ENCODE assay signal across 16 cellular contexts in the genomic region with DNA sequence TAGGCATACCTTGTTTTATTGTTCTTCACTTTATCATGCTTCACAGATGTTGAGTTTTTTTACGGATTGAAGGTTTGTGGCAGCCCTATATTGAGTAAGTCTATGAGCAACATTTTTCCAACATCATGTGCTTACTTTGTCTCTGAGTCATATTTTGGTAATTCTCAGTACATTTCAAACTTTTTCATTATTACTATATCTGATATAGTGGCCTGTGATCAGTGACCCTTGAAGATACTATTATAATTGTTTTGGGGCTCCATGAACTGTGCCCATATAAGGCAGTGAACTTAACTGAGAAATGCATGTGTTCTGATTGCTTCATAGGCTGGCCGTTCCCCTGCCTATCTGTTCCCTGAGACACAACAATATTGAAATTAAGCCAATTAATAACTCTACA. TPM values are rescaled to one million over a fixed set of nuclear protein-coding genes. Genes with fewer than 3 reads are reported as not detected.
DNase-seq lines count a peak whose midpoint lies in the region; ATAC-seq, FAIRE-seq and TF ChIP-seq lines count a peak whose summit lies in the region.
"Had no signal": no experiment of that assay in that cellular context is flagged by ENCODE, and none has a peak within 500 bp of the region (broad histone marks: within the 10 kb centered on the region; RNA-seq: fewer than 3 reads in every experiment).

No MANE protein-coding gene starts in this region.

- TF ChIP-seq CTCF in GM12865 (IDR thresholded peaks at IDR 0.05; ENCODE audit: insufficient read depth, low read depth, low read length, missing control alignments) (no peak), epithelial cell of proximal tubule (conservative IDR thresholded peaks at IDR 0.05; ENCODE audit: low read depth, low read length) (no peak)

- FAIRE-seq in H54 (lab: Jason Lieb, UNC), result no peak
- FAIRE-seq: HTR-8/SVneo had no signal

- no peak overlapping the region for H3K4me3 ChIP-seq in GM12865 (ENCODE audit: low read depth, low read length)
- H3K4me3 ChIP-seq in epithelial cell of proximal tubule (ENCODE audit: low read depth, low read length), result no peak overlapping the region
- H3K4me3 ChIP-seq in skeletal muscle cell (ENCODE audit: low read depth, low read length), result no peak overlapping the region

- intact Hi-C loops in left colon (cut with DNase I, micrococcal nuclease), result no loop called here

- TF ChIP-seq POLR2A in H54 (IDR thresholded peaks at IDR 0.05; ENCODE audit: low read depth, low read length), result no peak

- ATAC-seq in left colon (no peak), HG03432 (IDR thresholded peaks at IDR 0.05; ENCODE audit: unreplicated experiment) (no peak)

- DNase-seq in GM12865 (ENCODE audit: low read depth) (peak; percentile 67), HS-5 (ENCODE audit: low read depth) (peak; percentile 65), epithelial cell of proximal tubule (ENCODE audit: low read depth) (peak; percentile 49), skeletal muscle cell (ENCODE audit: low read depth) (peak; percentile 21), left colon (no peak), H54 (ENCODE audit: insufficient read length, low spot score) (no peak), middle frontal gyrus (ENCODE audit: extremely low spot score, low spot score) (no peak)
- DNase-seq: activated naive CD4-positive, alpha-beta T cell; CD4-positive, alpha-beta T cell; central memory CD4-positive, alpha-beta T cell; erythroblast; NCI-H2227 treated with DMSO at 0.1 percent for 48 hours; retina; RPMI8226 had no signal

RNA-seq across cellular contexts. Expression of gene NSMCE3, which starts 42.8 kb away (rescaled TPM):
- total RNA-seq in epithelial cell of proximal tubule (8.1 and 14.9 TPM in 2 replicates), left colon (1 to 10 TPM; 3.6 to 3.8 TPM)

Comparison
In these comparisons a context has a peak if more than half of its experiments do, and no peak if none do; other contexts are left out.
1. DNase-seq: peak in GM12865 (single experiment), HS-5 (single experiment), epithelial cell of proximal tubule (single experiment) and skeletal muscle cell (single experiment); none in left colon (0 of 2), H54 (single experiment) and middle frontal gyrus (single experiment).